11 cellular contexts compared by ENCODE assay signal in the genomic region with DNA sequence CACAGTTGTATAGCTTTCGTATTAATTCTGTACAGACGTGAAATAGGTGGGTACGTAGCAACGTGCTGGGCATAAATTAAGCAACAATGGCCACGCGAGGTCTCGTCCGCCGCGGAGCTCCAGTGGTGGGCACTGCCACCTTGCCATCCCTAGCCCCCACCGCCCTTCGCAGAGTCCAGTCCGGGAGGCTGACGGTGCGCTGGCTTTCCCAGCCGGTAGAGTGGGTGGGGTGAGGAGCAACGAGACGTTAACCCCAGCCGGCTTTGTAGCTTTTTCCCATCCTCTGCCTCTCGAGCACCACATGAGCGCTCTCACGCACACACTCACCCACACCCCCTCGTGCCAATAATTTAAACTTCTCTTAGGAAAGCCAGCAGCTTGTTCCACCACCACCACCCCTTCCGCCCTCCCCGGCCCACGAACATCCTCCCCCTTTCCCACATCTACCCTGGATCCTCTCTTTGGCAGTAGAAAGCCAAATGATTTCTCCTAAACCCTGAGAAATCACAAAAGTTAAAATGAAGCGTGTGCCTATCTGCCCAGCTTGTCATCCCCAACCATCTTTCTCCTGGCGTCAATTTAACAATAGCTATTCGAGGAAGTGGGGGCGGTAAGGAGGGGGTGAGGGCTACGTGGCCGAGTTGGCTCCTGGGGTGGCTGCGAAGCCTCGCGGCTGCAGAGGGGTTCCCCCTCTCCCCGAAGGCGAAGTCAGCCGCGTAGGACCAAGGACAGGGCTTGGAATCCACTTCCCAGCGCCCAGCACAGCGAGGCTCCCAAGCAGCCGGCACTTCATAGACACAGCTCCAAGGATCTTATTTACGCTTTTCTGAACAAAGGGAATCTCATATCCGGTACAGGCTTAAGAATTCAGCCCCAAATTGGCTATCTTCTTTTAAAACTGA. TPM values are rescaled to one million over a fixed set of nuclear protein-coding genes. Genes with fewer than 3 reads are reported as not detected.
DNase-seq lines count a peak whose midpoint lies in the region; ATAC-seq and TF ChIP-seq lines count a peak whose summit lies in the region.
"Had no signal": no experiment of that assay in that cellular context is flagged by ENCODE, and none has a peak within 500 bp of the region (broad histone marks: within the 10 kb centered on the region; RNA-seq: fewer than 3 reads in every experiment).

No MANE protein-coding gene starts in this region.

- no peak overlapping the region for H3K4ac ChIP-seq in trophoblast cell (ENCODE audit: low read depth, low read length)

- H3K9me3 ChIP-seq in RWPE2 (ENCODE audit: severe bottlenecking) (no peaks in the 10 kb centered on the region), trophoblast cell (ENCODE audit: insufficient read depth, low read depth, low read length) (peaks cover 4% of the 10 kb centered on the region)

- peak overlapping the region; percentile 36 for H4K12ac ChIP-seq in trophoblast cell (ENCODE audit: low read depth, low read length)

- peak overlapping the region; percentile 93 for H3K23ac ChIP-seq in trophoblast cell (ENCODE audit: low read length)

- H2AK5ac ChIP-seq in trophoblast cell (ENCODE audit: low read length): no peak overlapping the region

- peak overlapping the region; percentile 61 for H3K4me2 ChIP-seq in trophoblast cell (ENCODE audit: low read length)

- H2BK12ac ChIP-seq in trophoblast cell (ENCODE audit: low read length): no peak overlapping the region

- peak; percentile 44 for ATAC-seq in RWPE2 (ENCODE audit: low read depth)
- ATAC-seq in Right ventricle myocardium superior (ENCODE audit: poor library complexity): peak; percentile 50
- ATAC-seq in GM19397 (IDR thresholded peaks at IDR 0.05; ENCODE audit: unreplicated experiment): no peak
- no peak for ATAC-seq in HG02763 (IDR thresholded peaks at IDR 0.05; ENCODE audit: unreplicated experiment)
- ATAC-seq in GM21367 (IDR thresholded peaks at IDR 0.05; ENCODE audit: unreplicated experiment): no peak

- H4K8ac ChIP-seq in trophoblast cell (ENCODE audit: low read depth, low read length): no peak overlapping the region

- H3K9ac ChIP-seq in trophoblast cell (ENCODE audit: low read length): peak overlapping the region; percentile 60

- no peak overlapping the region for H2BK120ac ChIP-seq in trophoblast cell (ENCODE audit: insufficient read depth, low read length, poor library complexity)

- in situ Hi-C loops in GM13976 (cut with MboI; ENCODE audit: low sequenced_read_pairs, unreplicated experiment): no loop called here

- no peaks in the 10 kb centered on the region for H3K36me3 ChIP-seq in RWPE2 (ENCODE audit: low read depth)
- no peaks in the 10 kb centered on the region for H3K36me3 ChIP-seq in trophoblast cell (ENCODE audit: control insufficient read depth in 1 of 2, insufficient read depth in 2 of 2, low read length in 2 of 2)

- TF ChIP-seq CTCF in GM13976 (IDR thresholded peaks at IDR 0.05; ENCODE audit: borderline replicate concordance, control extremely low read depth, extremely low read depth, insufficient read depth, missing control alignments) (no peak), RWPE2 (IDR thresholded peaks at IDR 0.05; ENCODE audit: poor library complexity, severe bottlenecking) (no peak)

- H3K4me1 ChIP-seq in RWPE2 (ENCODE audit: insufficient read depth, poor library complexity, severe bottlenecking) (peaks cover 7% of the 10 kb centered on the region), trophoblast cell (ENCODE audit: control insufficient read depth in 1 of 2, insufficient read depth in 2 of 2, low read length in 2 of 2) (peaks cover 23 to 25% of the 10 kb centered on the region in 2 experiments)

- no peak overlapping the region for H2AFZ ChIP-seq in trophoblast cell (ENCODE audit: insufficient read depth, low read length, poor library complexity)

- H3K4me3 ChIP-seq in RWPE2 (ENCODE audit: severe bottlenecking) (peak overlapping the region; percentile 42), trophoblast cell (ENCODE audit: low read depth, low read length) (peak overlapping the region; percentile 68)

- H3K79me1 ChIP-seq in trophoblast cell (ENCODE audit: low read length): no peaks in the 10 kb centered on the region

- peak; percentile 12 for DNase-seq in GM13976 (ENCODE audit: low spot score)
- no peak for DNase-seq in RWPE2 (ENCODE audit: low spot score)
- no peak for DNase-seq in Right ventricle myocardium superior
- no peak for DNase-seq in trophoblast cell
- no peak for DNase-seq in activated naive CD4-positive, alpha-beta T cell (lab: John Stamatoyannopoulos, UW)
- DNase-seq: DND-41; effector memory CD4-positive, alpha-beta T cell; NK-92 treated with Interleukin-12 subunit alpha and Interleukin-12 subunit beta, amount 100 ng/mL, for 24 hours had no signal

- no CpG with 5 or more reads among the region's 44 CpGs for WGBS in trophoblast cell (ENCODE audit: extremely low coverage, insufficient coverage, insufficient read length)

- H4K91ac ChIP-seq in trophoblast cell (ENCODE audit: low read depth, low read length): no peak overlapping the region

- intact Hi-C loops in Right ventricle myocardium superior (cut with DNase I): no loop called here

- H3K14ac ChIP-seq in trophoblast cell (ENCODE audit: low read length): no peak overlapping the region

- H3K27ac ChIP-seq in RWPE2 (ENCODE audit: poor library complexity, severe bottlenecking) (no peak overlapping the region), trophoblast cell (ENCODE audit: low read depth, low read length) (no peak overlapping the region)

- H3K18ac ChIP-seq in trophoblast cell (ENCODE audit: low read length): no peak overlapping the region

- H3K27me3 ChIP-seq in RWPE2 (ENCODE audit: insufficient read depth, poor library complexity, severe bottlenecking) (peaks cover 8% of the 10 kb centered on the region), trophoblast cell (ENCODE audit: insufficient read depth, low read length) (peaks cover 41% of the 10 kb centered on the region)

- no peaks in the 10 kb centered on the region for H3K79me2 ChIP-seq in trophoblast cell (ENCODE audit: control insufficient read depth, insufficient read depth, low read length, poor library complexity)

- no peak overlapping the region for H2BK5ac ChIP-seq in trophoblast cell (ENCODE audit: low read depth, low read length, poor library complexity)

RNA-seq across cellular contexts. Expression of a gene that starts 1.5 kb away (rescaled TPM):
- not detected for total RNA-seq in Right ventricle myocardium superior
- polyA plus RNA-seq in trophoblast cell (2013): 5.5 and 6.0 TPM in 2 replicates

Comparison
In these comparisons a context has a peak if more than half of its experiments do, and no peak if none do; other contexts are left out.
1. ATAC-seq: peak in RWPE2 (single experiment) and Right ventricle myocardium superior (single experiment); none in GM19397 (single experiment), HG02763 (single experiment) and GM21367 (single experiment).